Comparison of ENCODE assay signal across 24 cellular contexts in genomic region chr3:100813828-100814227, GRCh38.
"Had no signal": no experiment of that assay in that cellular context is flagged by ENCODE, and none has a peak within 500 bp of the region (broad histone marks: within the 10 kb centered on the region; RNA-seq: fewer than 3 reads in every experiment).

No MANE protein-coding gene starts in this region.

- H3K9me3 Mint-ChIP-seq: activated B cell treated with CpG ODN at 0.5 μM for 24 hours; activated CD4-positive, alpha-beta memory T cell treated with anti-CD3 and anti-CD28 coated beads for 36 hours; activated CD4-positive, alpha-beta T cell treated with anti-CD3 and anti-CD28 coated beads, Interleukin-2, amount 10 ng/mL, durations not matched to agents 7 days and 5 days; activated T-cell treated with anti-CD3 and anti-CD28 coated beads, Interleukin-2, amount 50 U/mL, for 4 hours; brain; central memory CD8-positive, alpha-beta T cell; T-cell had no signal

- H3K4me1 Mint-ChIP-seq: activated B cell treated with CpG ODN at 0.5 μM for 24 hours; activated CD4-positive, alpha-beta T cell treated with anti-CD3 and anti-CD28 coated beads, Interleukin-2, amount 10 ng/mL, durations not matched to agents 7 days and 5 days; brain; central memory CD8-positive, alpha-beta T cell; T-cell had no signal

- DNase-seq: activated B cell treated with CpG ODN at 0.5 μM for 24 hours; activated CD4-positive, alpha-beta memory T cell treated with anti-CD3 and anti-CD28 coated beads for 36 hours; activated CD4-positive, alpha-beta T cell treated with anti-CD3 and anti-CD28 coated beads for 1 hour; activated CD4-positive, alpha-beta T cell treated with anti-CD3 and anti-CD28 coated beads, Interleukin-2, amount 10 ng/mL, durations not matched to agents 7 days and 5 days; activated CD8-positive, alpha-beta memory T cell treated with anti-CD3 and anti-CD28 coated beads for 24 hours; activated effector memory CD4-positive, alpha-beta T cell treated with anti-CD3 and anti-CD28 coated beads, Interleukin-2, amount 50 U/mL, for 16 hours; activated naive CD4-positive, alpha-beta T cell treated with Interleukin-2 at 50 U/mL for 16 hours; activated T-cell treated with anti-CD3 and anti-CD28 coated beads, Interleukin-2, amount 50 U/mL, for 4 hours; amygdala; MG63; MV-4-11; NCI-H1105; NCI-H1436; NCI-H1694 treated with DMSO at 0.1 percent for 48 hours; NCI-H2081; NCI-H446; NCI-H524; SHP77 treated with DMSO at 0.1 percent for 48 hours; T-cell; T-helper 2 cell; T1000 had no signal

- H3K4me3 Mint-ChIP-seq: activated B cell treated with CpG ODN at 0.5 μM for 24 hours; activated CD4-positive, alpha-beta memory T cell treated with anti-CD3 and anti-CD28 coated beads for 36 hours; activated CD4-positive, alpha-beta T cell treated with anti-CD3 and anti-CD28 coated beads, Interleukin-2, amount 10 ng/mL, durations not matched to agents 7 days and 5 days; activated naive CD8-positive, alpha-beta T cell; activated T-cell treated with anti-CD3 and anti-CD28 coated beads, Interleukin-2, amount 50 U/mL, for 4 hours; brain; central memory CD8-positive, alpha-beta T cell; T-cell had no signal

- H3K36me3 Mint-ChIP-seq: activated CD4-positive, alpha-beta memory T cell treated with anti-CD3 and anti-CD28 coated beads for 36 hours; activated naive CD8-positive, alpha-beta T cell; brain; T-cell had no signal

- H3K27me3 Mint-ChIP-seq: brain had no signal

- H3K4me3 ChIP-seq: MG63 had no signal

- H3K36me3 ChIP-seq: MG63 had no signal

- H3K27ac Mint-ChIP-seq: activated B cell treated with CpG ODN at 0.5 μM for 24 hours; activated CD4-positive, alpha-beta memory T cell treated with anti-CD3 and anti-CD28 coated beads for 36 hours; activated CD4-positive, alpha-beta T cell treated with anti-CD3 and anti-CD28 coated beads, Interleukin-2, amount 10 ng/mL, durations not matched to agents 7 days and 5 days; activated naive CD8-positive, alpha-beta T cell; brain; T-cell had no signal

- H3K27me3 ChIP-seq: MG63 had no signal
